Comparison of ENCODE assay signal across 18 cellular contexts in the genomic region with DNA sequence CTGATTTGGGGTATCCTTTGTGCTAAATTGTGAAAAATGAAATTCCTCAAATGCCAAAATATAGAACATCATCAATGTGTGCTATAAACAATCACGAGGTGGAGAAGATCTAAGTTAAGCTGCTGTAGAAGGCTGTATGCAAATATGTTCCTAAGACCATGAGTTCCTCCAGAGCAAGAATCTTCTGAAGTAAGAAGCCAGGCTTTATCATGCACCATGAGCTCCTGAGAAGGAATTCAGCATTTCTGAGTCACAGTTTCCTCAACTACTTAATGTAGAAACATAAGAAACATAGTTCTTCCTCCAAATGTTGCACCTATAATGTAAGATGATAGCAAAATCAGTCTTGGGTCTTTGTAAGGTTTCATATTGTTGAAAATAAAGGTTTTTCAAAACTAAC.
"Had no signal": no experiment of that assay in that cellular context is flagged by ENCODE, and none has a peak within 500 bp of the region (broad histone marks: within the 10 kb centered on the region; RNA-seq: fewer than 3 reads in every experiment).

No MANE protein-coding gene starts in this region.

- ATAC-seq: activated T-helper 17 cell treated with anti-CD3 and anti-CD28 coated beads, Interleukin-2, amount 50 U/mL, for 72 hours; heart left ventricle; pancreas had no signal

- H3K36me3 ChIP-seq: adrenal gland, esophagus squamous epithelium, heart left ventricle, neural progenitor cell, pancreas had no signal

- FAIRE-seq: endometrium, frontal cortex, pancreas, TTC549 had no signal

- H3K4me1 ChIP-seq: adrenal gland, esophagus squamous epithelium, heart left ventricle, neural progenitor cell, pancreas, testis had no signal

- H3K4me1 Mint-ChIP-seq: activated naive CD4-positive, alpha-beta T cell treated with anti-CD3 and anti-CD28 coated beads, Interleukin-2, amount 10 ng/mL, durations not matched to agents 7 days and 5 days; neural progenitor cell had no signal

- H3K36me3 Mint-ChIP-seq: activated naive CD4-positive, alpha-beta T cell treated with anti-CD3 and anti-CD28 coated beads, Interleukin-2, amount 10 ng/mL, durations not matched to agents 7 days and 5 days; neural progenitor cell had no signal

- H3K4me3 Mint-ChIP-seq: activated naive CD4-positive, alpha-beta T cell treated with anti-CD3 and anti-CD28 coated beads, Interleukin-2, amount 10 ng/mL, durations not matched to agents 7 days and 5 days; activated T-helper 17 cell treated with anti-CD3 and anti-CD28 coated beads, Interleukin-2, amount 50 U/mL, for 72 hours; mesothelial cell of epicardium; neural progenitor cell; stimulated activated naive CD8-positive, alpha-beta T cell treated with anti-CD3 and anti-CD28 coated beads, Interleukin-15, Interleukin-2, amounts not matched to agents 100 ng/mL and 50 ng/mL, for 24 hours; T-helper 1 cell treated with Interleukin-12 subunit alpha and Interleukin-12 subunit beta and Interleukin-4 antibody, amounts not matched to agents 30 μg/mL and 1 μg/mL, for 36 hours had no signal

- H3K27me3 ChIP-seq: adrenal gland, esophagus squamous epithelium, heart left ventricle, neural progenitor cell, pancreas, testis had no signal

- H3K9ac ChIP-seq: neural progenitor cell had no signal

- H3K9me3 Mint-ChIP-seq: activated naive CD4-positive, alpha-beta T cell treated with anti-CD3 and anti-CD28 coated beads, Interleukin-2, amount 10 ng/mL, durations not matched to agents 7 days and 5 days; activated T-helper 17 cell treated with anti-CD3 and anti-CD28 coated beads, Interleukin-2, amount 50 U/mL, for 72 hours; T-helper 1 cell treated with Interleukin-12 subunit alpha and Interleukin-12 subunit beta and Interleukin-4 antibody, amounts not matched to agents 30 μg/mL and 1 μg/mL, for 36 hours had no signal

- H3K4me3 ChIP-seq: adrenal gland, esophagus squamous epithelium, heart left ventricle, neural progenitor cell, pancreas, testis had no signal

- H3K27ac Mint-ChIP-seq: activated naive CD4-positive, alpha-beta T cell treated with anti-CD3 and anti-CD28 coated beads, Interleukin-2, amount 10 ng/mL, durations not matched to agents 7 days and 5 days; activated T-helper 17 cell treated with anti-CD3 and anti-CD28 coated beads, Interleukin-2, amount 50 U/mL, for 72 hours; mesothelial cell of epicardium; neural progenitor cell; stimulated activated naive CD8-positive, alpha-beta T cell treated with anti-CD3 and anti-CD28 coated beads, Interleukin-15, Interleukin-2, amounts not matched to agents 100 ng/mL and 50 ng/mL, for 24 hours; T-helper 1 cell treated with Interleukin-12 subunit alpha and Interleukin-12 subunit beta and Interleukin-4 antibody, amounts not matched to agents 30 μg/mL and 1 μg/mL, for 36 hours had no signal

- DNase-seq: activated CD4-positive, alpha-beta T cell treated with anti-CD3 and anti-CD28 coated beads, Interleukin-2, amount 50 U/mL, for 1 hour; activated naive CD4-positive, alpha-beta T cell treated with anti-CD3 and anti-CD28 coated beads, Interleukin-2, amount 10 ng/mL, durations not matched to agents 7 days and 5 days; activated T-cell treated with anti-CD3 and anti-CD28 coated beads for 4 hours; adrenal gland; esophagus squamous epithelium; heart left ventricle; pancreas; stimulated activated CD4-positive, alpha-beta T cell treated with anti-CD3 and anti-CD28 coated beads, Interleukin-15, amount 100 ng/mL, for 24 hours; stimulated activated CD4-positive, alpha-beta T cell treated with anti-CD3 and anti-CD28 coated beads, Interleukin-4, amount 100 ng/mL, for 24 hours; testis had no signal

- H3K9me3 ChIP-seq: adrenal gland, esophagus squamous epithelium, heart left ventricle, pancreas, testis had no signal
